In genomic region chr10:31977440-31978157, GRCh38 we compare ENCODE assay signal across 8 cellular contexts. TPM values are rescaled to one million over a fixed set of nuclear protein-coding genes. Genes with fewer than 3 reads are reported as not detected.
DNase-seq lines count a peak whose midpoint lies in the region; ATAC-seq and TF ChIP-seq lines count a peak whose summit lies in the region.

No MANE protein-coding gene starts in this region.

- intact Hi-C loops in colonic mucosa (cut with DNase I) = no loop called here

- H3K9me3 ChIP-seq in SK-N-MC (ENCODE audit: low read depth, low read length) = no peaks in the 10 kb centered on the region
- H3K9me3 ChIP-seq in gastroesophageal sphincter = no peaks in the 10 kb centered on the region
- H3K9me3 ChIP-seq in colonic mucosa = no peaks in the 10 kb centered on the region

- TF ChIP-seq CTCF in gastroesophageal sphincter (IDR thresholded peaks at IDR 0.05) = no peak
- no peak for TF ChIP-seq CTCF in colonic mucosa (IDR thresholded peaks at IDR 0.05)

- H3K36me3 ChIP-seq in ACC112 (ENCODE audit: insufficient read depth, low read length) (no peaks in the 10 kb centered on the region), SK-N-MC (ENCODE audit: insufficient read depth, low read length) (no peaks in the 10 kb centered on the region), gastroesophageal sphincter (no peaks in the 10 kb centered on the region), colonic mucosa (no peaks in the 10 kb centered on the region)

- peak; percentile 67 for ATAC-seq in GM21447 (IDR thresholded peaks at IDR 0.05; ENCODE audit: unreplicated experiment)
- peak; percentile 22 for ATAC-seq in gastroesophageal sphincter
- no peak for ATAC-seq in HG02623 (IDR thresholded peaks at IDR 0.05; ENCODE audit: unreplicated experiment)

- 61 to 68% methylated on average over 5 of the region's 5 CpGs for WGBS in gastroesophageal sphincter (ENCODE audit: low coverage in 1 of 2), 2 donors

- no peaks in the 10 kb centered on the region for H3K79me2 ChIP-seq in ACC112 (ENCODE audit: control insufficient read depth, insufficient read depth, low read length, unreplicated experiment)

- H3K9ac ChIP-seq in SK-N-MC (ENCODE audit: insufficient read length) (no peak overlapping the region), colonic mucosa (ENCODE audit: low read depth in 2 of 2, low read length in 2 of 2) (no peak overlapping the region)

- no peak for DNase-seq in SK-N-MC (ENCODE audit: low read depth, low spot score)
- DNase-seq in colonic mucosa = no peak
- no peak for DNase-seq in NCI-H2029 (lab: John Stamatoyannopoulos, UW)
- DNase-seq in NCI-H1105 (lab: John Stamatoyannopoulos, UW) = no peak

- H3K4me1 ChIP-seq in ACC112 (ENCODE audit: control insufficient read depth, insufficient read depth, low read length, unreplicated experiment) = peaks cover 15% of the 10 kb centered on the region
- H3K4me1 ChIP-seq in gastroesophageal sphincter = no peaks in the 10 kb centered on the region
- no peaks in the 10 kb centered on the region for H3K4me1 ChIP-seq in colonic mucosa

- H3K27ac ChIP-seq in ACC112 (ENCODE audit: low read depth, low read length) (0 out of 2 replicates have a peak overlapping the region, but pooled peaks have one; percentile 18), SK-N-MC (peak overlapping the region; percentile 8; the same call in 1 of the 2 replicates), gastroesophageal sphincter (no peak overlapping the region), colonic mucosa (no peak overlapping the region)

- TF ChIP-seq POLR2A in gastroesophageal sphincter (IDR thresholded peaks at IDR 0.05) = no peak

- H3K27me3 ChIP-seq in ACC112 (ENCODE audit: insufficient read depth, low read length) = no peaks in the 10 kb centered on the region
- H3K27me3 ChIP-seq in gastroesophageal sphincter = no peaks in the 10 kb centered on the region
- H3K27me3 ChIP-seq in colonic mucosa = no peaks in the 10 kb centered on the region

- no peak overlapping the region for H2AFZ ChIP-seq in ACC112 (ENCODE audit: low read length, unreplicated experiment)

- TF ChIP-seq EP300 in gastroesophageal sphincter (IDR thresholded peaks at IDR 0.05) = no peak

- H3K4me3 ChIP-seq in ACC112 (ENCODE audit: low read depth, low read length) = no peak overlapping the region
- no peak overlapping the region for H3K4me3 ChIP-seq in SK-N-MC
- H3K4me3 ChIP-seq in gastroesophageal sphincter = no peak overlapping the region
- no peak overlapping the region for H3K4me3 ChIP-seq in colonic mucosa

RNA-seq across cellular contexts. Expression of gene ARHGAP12, which starts 49.0 kb away (rescaled TPM):
- total RNA-seq in gastroesophageal sphincter = 10 to 100 TPM; 28.0 to 43.1 (median 41.1) TPM
- 10 to 100 TPM; 25.1 to 43.9 TPM for total RNA-seq in colonic mucosa

Comparison
In these comparisons a context has a peak if more than half of its experiments do, and no peak if none do; other contexts are left out.
1. H3K27ac ChIP-seq: peak in ACC112 (single experiment) and SK-N-MC (single experiment); none in gastroesophageal sphincter (0 of 4) and colonic mucosa (single experiment).